In genomic region chr1:205670143-205670431, GRCh38 we compare ENCODE assay signal across 2 cellular contexts.
TF ChIP-seq lines count a peak whose summit lies in the region.

No MANE protein-coding gene starts in this region.

TF ChIP-seq in liver, 16 proteins besides CTCF, POLR2A, EP300 and RAD21:
- TF ChIP-seq ATF3 (IDR thresholded peaks at IDR 0.05) (no peak), HNF4A (conservative IDR thresholded peaks at IDR 0.05) (no peak), HNF4G (IDR thresholded peaks at IDR 0.05) (no peak), TAF1 (conservative IDR thresholded peaks at IDR 0.05) (no peak), JUND (IDR thresholded peaks at IDR 0.05) (no peak), GABPA (IDR thresholded peaks at IDR 0.05 in 1 of 2, conservative IDR thresholded peaks at IDR 0.05 in 1 of 2) (no peak), NR2F2 (IDR thresholded peaks at IDR 0.05) (no peak), MAX (IDR thresholded peaks at IDR 0.05) (no peak), EGR1 (IDR thresholded peaks at IDR 0.05; ENCODE audit: low read depth in 2 of 2) (no peak), FOXA2 (IDR thresholded peaks at IDR 0.05) (no peak), FOXA1 (IDR thresholded peaks at IDR 0.05) (no peak), SP1 (IDR thresholded peaks at IDR 0.05) (no peak), YY1 (IDR thresholded peaks at IDR 0.05) (no peak), RXRA (IDR thresholded peaks at IDR 0.05) (no peak)
- TF ChIP-seq, protein P1, sequence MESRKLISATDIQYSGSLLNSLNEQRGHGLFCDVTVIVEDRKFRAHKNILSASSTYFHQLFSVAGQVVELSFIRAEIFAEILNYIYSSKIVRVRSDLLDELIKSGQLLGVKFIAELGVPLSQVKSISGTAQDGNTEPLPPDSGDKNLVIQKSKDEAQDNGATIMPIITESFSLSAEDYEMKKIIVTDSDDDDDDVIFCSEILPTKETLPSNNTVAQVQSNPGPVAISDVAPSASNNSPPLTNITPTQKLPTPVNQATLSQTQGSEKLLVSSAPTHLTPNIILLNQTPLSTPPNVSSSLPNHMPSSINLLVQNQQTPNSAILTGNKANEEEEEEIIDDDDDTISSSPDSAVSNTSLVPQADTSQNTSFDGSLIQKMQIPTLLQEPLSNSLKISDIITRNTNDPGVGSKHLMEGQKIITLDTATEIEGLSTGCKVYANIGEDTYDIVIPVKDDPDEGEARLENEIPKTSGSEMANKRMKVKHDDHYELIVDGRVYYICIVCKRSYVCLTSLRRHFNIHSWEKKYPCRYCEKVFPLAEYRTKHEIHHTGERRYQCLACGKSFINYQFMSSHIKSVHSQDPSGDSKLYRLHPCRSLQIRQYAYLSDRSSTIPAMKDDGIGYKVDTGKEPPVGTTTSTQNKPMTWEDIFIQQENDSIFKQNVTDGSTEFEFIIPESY (IDR thresholded peaks at IDR 0.05), result no peak
- TF ChIP-seq, protein P2, sequence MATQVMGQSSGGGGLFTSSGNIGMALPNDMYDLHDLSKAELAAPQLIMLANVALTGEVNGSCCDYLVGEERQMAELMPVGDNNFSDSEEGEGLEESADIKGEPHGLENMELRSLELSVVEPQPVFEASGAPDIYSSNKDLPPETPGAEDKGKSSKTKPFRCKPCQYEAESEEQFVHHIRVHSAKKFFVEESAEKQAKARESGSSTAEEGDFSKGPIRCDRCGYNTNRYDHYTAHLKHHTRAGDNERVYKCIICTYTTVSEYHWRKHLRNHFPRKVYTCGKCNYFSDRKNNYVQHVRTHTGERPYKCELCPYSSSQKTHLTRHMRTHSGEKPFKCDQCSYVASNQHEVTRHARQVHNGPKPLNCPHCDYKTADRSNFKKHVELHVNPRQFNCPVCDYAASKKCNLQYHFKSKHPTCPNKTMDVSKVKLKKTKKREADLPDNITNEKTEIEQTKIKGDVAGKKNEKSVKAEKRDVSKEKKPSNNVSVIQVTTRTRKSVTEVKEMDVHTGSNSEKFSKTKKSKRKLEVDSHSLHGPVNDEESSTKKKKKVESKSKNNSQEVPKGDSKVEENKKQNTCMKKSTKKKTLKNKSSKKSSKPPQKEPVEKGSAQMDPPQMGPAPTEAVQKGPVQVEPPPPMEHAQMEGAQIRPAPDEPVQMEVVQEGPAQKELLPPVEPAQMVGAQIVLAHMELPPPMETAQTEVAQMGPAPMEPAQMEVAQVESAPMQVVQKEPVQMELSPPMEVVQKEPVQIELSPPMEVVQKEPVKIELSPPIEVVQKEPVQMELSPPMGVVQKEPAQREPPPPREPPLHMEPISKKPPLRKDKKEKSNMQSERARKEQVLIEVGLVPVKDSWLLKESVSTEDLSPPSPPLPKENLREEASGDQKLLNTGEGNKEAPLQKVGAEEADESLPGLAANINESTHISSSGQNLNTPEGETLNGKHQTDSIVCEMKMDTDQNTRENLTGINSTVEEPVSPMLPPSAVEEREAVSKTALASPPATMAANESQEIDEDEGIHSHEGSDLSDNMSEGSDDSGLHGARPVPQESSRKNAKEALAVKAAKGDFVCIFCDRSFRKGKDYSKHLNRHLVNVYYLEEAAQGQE (IDR thresholded peaks at IDR 0.05), result no peak
TF ChIP-seq in liver: peak in this region for 0.

TF ChIP-seq in HepG2, 621 proteins besides CTCF, POLR2A, EP300 and RAD21:
- TF ChIP-seq TBP (CRISPR knock-in tag; IDR thresholded peaks at IDR 0.05) (no peak), ZNF484 (CRISPR knock-in tag; IDR thresholded peaks at IDR 0.05; ENCODE audit: borderline replicate concordance, low read depth) (no peak), ZNF468 (CRISPR knock-in tag; IDR thresholded peaks at IDR 0.05) (no peak), POGK (CRISPR knock-in tag; conservative IDR thresholded peaks at IDR 0.05) (no peak), SSRP1 (CRISPR knock-in tag; IDR thresholded peaks at IDR 0.05) (no peak), ZUFSP (CRISPR knock-in tag; IDR thresholded peaks at IDR 0.05; ENCODE audit: borderline replicate concordance) (no peak), ZMAT3 (CRISPR knock-in tag; conservative IDR thresholded peaks at IDR 0.05) (no peak)
- TF ChIP-seq, protein P3, sequence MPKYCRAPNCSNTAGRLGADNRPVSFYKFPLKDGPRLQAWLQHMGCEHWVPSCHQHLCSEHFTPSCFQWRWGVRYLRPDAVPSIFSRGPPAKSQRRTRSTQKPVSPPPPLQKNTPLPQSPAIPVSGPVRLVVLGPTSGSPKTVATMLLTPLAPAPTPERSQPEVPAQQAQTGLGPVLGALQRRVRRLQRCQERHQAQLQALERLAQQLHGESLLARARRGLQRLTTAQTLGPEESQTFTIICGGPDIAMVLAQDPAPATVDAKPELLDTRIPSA (CRISPR knock-in tag; IDR thresholded peaks at IDR 0.05; ENCODE audit: borderline replicate concordance), result no peak
